Comparison of ENCODE assay signal across 12 cellular contexts in the genomic region with DNA sequence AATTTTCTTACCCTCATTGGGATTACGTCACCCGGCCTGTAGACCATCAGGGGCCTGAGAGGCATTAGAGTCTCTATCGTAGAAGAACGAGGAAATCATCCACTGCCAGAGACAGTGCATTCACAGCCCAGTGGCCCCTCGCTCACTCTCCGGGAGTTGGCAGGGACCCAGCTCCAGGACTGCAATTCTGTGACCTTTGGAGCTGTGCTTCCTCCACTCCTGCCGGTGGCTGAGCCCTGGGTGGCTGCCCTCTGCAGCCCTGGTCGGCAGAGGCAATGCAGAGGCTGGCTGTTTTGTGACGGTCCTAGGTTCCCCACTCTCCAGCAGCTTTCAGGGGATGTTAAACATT. TPM values are rescaled to one million over a fixed set of nuclear protein-coding genes. Genes with fewer than 3 reads are reported as not detected.
A peak's percentile ranks its signal among the peaks of the same experiment; 100 is the strongest.
DNase-seq lines count a peak whose midpoint lies in the region; ATAC-seq and TF ChIP-seq lines count a peak whose summit lies in the region.
"Had no signal": no experiment of that assay in that cellular context is flagged by ENCODE, and none has a peak within 500 bp of the region (broad histone marks: within the 10 kb centered on the region; RNA-seq: fewer than 3 reads in every experiment).

No MANE protein-coding gene starts in this region.

- no peaks in the 10 kb centered on the region for H3K27me3 ChIP-seq in upper lobe of left lung
- H3K27me3 ChIP-seq: dorsolateral prefrontal cortex had no signal

- WGBS in upper lobe of left lung, 2 donors, result 42 to 61% methylated on average over 6 to 9 of the region's 9 CpGs

- no peak for ATAC-seq in activated naive CD8-positive, alpha-beta T cell treated with anti-CD3 and anti-CD28 coated beads, Interleukin-2, amount 50 U/mL, for 24 hours
- ATAC-seq in upper lobe of left lung (ENCODE audit: low FRiP score in 2 of 2), result no peak
- no peak for ATAC-seq in HG02642 (IDR thresholded peaks at IDR 0.05; ENCODE audit: poor library complexity, unreplicated experiment)

- peaks cover 58% of the 10 kb centered on the region for H3K4me1 Mint-ChIP-seq in activated naive CD8-positive, alpha-beta T cell treated with anti-CD3 and anti-CD28 coated beads for 36 hours
- peaks cover 64% of the 10 kb centered on the region for H3K4me1 Mint-ChIP-seq in activated naive CD8-positive, alpha-beta T cell treated with anti-CD3 and anti-CD28 coated beads, Interleukin-2, amount 50 U/mL, for 24 hours
- H3K4me1 Mint-ChIP-seq in brain (peaks cover 84% of the 10 kb centered on the region), mesothelial cell of epicardium (peaks cover 26% of the 10 kb centered on the region)

- H3K9me3 ChIP-seq in upper lobe of left lung, result no peaks in the 10 kb centered on the region

- no peak for TF ChIP-seq EP300 in upper lobe of left lung (IDR thresholded peaks at IDR 0.05)

- peaks cover 49 to 67% (median 55%) of the 10 kb centered on the region in 4 donors for H3K4me1 ChIP-seq in upper lobe of left lung

- DNase-seq in activated naive CD8-positive, alpha-beta T cell treated with anti-CD3 and anti-CD28 coated beads for 36 hours, result no peak
- DNase-seq in activated naive CD8-positive, alpha-beta T cell treated with anti-CD3 and anti-CD28 coated beads, Interleukin-2, amount 50 U/mL, for 24 hours, result no peak
- DNase-seq in mesothelial cell of epicardium (ENCODE audit: low spot score in 2 of 2, unreplicated experiment in 2 of 2), result no peak
- DNase-seq in upper lobe of left lung, result no peak
- DNase-seq in KG1 (lab: John Stamatoyannopoulos, UW), result no peak
- no peak for DNase-seq in GDM1 (lab: John Stamatoyannopoulos, UW)
- DNase-seq: T1000 had no signal

- TF ChIP-seq CTCF in brain (conservative IDR thresholded peaks at IDR 0.05), result no peak
- TF ChIP-seq CTCF in mesothelial cell of epicardium (IDR thresholded peaks at IDR 0.05; ENCODE audit: unreplicated experiment), result no peak
- no peak for TF ChIP-seq CTCF in upper lobe of left lung (IDR thresholded peaks at IDR 0.05)

- peaks cover 0 to 10% (median 6%) of the 10 kb centered on the region in 4 donors for H3K36me3 ChIP-seq in upper lobe of left lung

- no peak for TF ChIP-seq POLR2A in upper lobe of left lung (IDR thresholded peaks at IDR 0.05)

- peak overlapping the region; percentile 90 for H3K27ac Mint-ChIP-seq in activated naive CD8-positive, alpha-beta T cell treated with anti-CD3 and anti-CD28 coated beads for 36 hours
- no peak overlapping the region for H3K27ac Mint-ChIP-seq in activated naive CD8-positive, alpha-beta T cell treated with anti-CD3 and anti-CD28 coated beads, Interleukin-2, amount 50 U/mL, for 24 hours
- H3K27ac Mint-ChIP-seq in brain (peak overlapping the region in 3 of 5 experiments; percentile 63 to 98 (median 68)), mesothelial cell of epicardium (peak overlapping the region; percentile 13)

- H3K9me3 Mint-ChIP-seq in activated naive CD8-positive, alpha-beta T cell treated with anti-CD3 and anti-CD28 coated beads for 36 hours, result no peaks in the 10 kb centered on the region
- no peaks in the 10 kb centered on the region for H3K9me3 Mint-ChIP-seq in activated naive CD8-positive, alpha-beta T cell treated with anti-CD3 and anti-CD28 coated beads, Interleukin-2, amount 50 U/mL, for 24 hours
- H3K9me3 Mint-ChIP-seq in brain (no peaks in the 10 kb centered on the region), mesothelial cell of epicardium (no peaks in the 10 kb centered on the region)
- H3K9me3 Mint-ChIP-seq: activated T-helper 1 cell treated with anti-CD3 and anti-CD28 coated beads, Interleukin-12 subunit alpha, Interleukin-12 subunit beta, Interleukin-2, Interleukin-4 antibody, amounts not matched to agents 30 ng/mL and 10 ng/mL and 1 ng/mL, durations not matched to agents 14 hours and 24 hours and 36 hours had no signal

- H3K36me3 Mint-ChIP-seq in activated naive CD8-positive, alpha-beta T cell treated with anti-CD3 and anti-CD28 coated beads for 36 hours, result peaks cover 31% of the 10 kb centered on the region
- H3K36me3 Mint-ChIP-seq in activated naive CD8-positive, alpha-beta T cell treated with anti-CD3 and anti-CD28 coated beads, Interleukin-2, amount 50 U/mL, for 24 hours (ENCODE audit: low read depth), result peaks cover 28% of the 10 kb centered on the region
- peaks cover 6% of the 10 kb centered on the region for H3K36me3 Mint-ChIP-seq in brain
- H3K36me3 Mint-ChIP-seq in mesothelial cell of epicardium, result peaks cover 6% of the 10 kb centered on the region

- H3K27me3 Mint-ChIP-seq in activated naive CD8-positive, alpha-beta T cell treated with anti-CD3 and anti-CD28 coated beads for 36 hours, result no peaks in the 10 kb centered on the region
- H3K27me3 Mint-ChIP-seq in activated naive CD8-positive, alpha-beta T cell treated with anti-CD3 and anti-CD28 coated beads, Interleukin-2, amount 50 U/mL, for 24 hours, result no peaks in the 10 kb centered on the region
- H3K27me3 Mint-ChIP-seq in brain, result peaks cover 3% of the 10 kb centered on the region
- peaks cover 4% of the 10 kb centered on the region for H3K27me3 Mint-ChIP-seq in mesothelial cell of epicardium (ENCODE audit: low read depth)

- no peak overlapping the region for H3K4me3 ChIP-seq in upper lobe of left lung
- H3K4me3 ChIP-seq: dorsolateral prefrontal cortex had no signal

- no peak overlapping the region for H3K4me3 Mint-ChIP-seq in activated naive CD8-positive, alpha-beta T cell treated with anti-CD3 and anti-CD28 coated beads for 36 hours
- H3K4me3 Mint-ChIP-seq in activated naive CD8-positive, alpha-beta T cell treated with anti-CD3 and anti-CD28 coated beads, Interleukin-2, amount 50 U/mL, for 24 hours, result no peak overlapping the region
- H3K4me3 Mint-ChIP-seq in brain (peak overlapping the region in 2 of 5 experiments; percentile 16 to 65), mesothelial cell of epicardium (no peak overlapping the region)

- peak overlapping the region; percentile 14 to 92 (median 67) for H3K27ac ChIP-seq in upper lobe of left lung

RNA-seq across cellular contexts. Expression of a gene that starts 12.7 kb away (rescaled TPM):
- total RNA-seq in activated naive CD8-positive, alpha-beta T cell treated with anti-CD3 and anti-CD28 coated beads for 36 hours, result 10 to 100 TPM; 15.7 to 17.5 TPM
- 36.1 TPM for polyA plus RNA-seq in brain (ENCODE audit: insufficient read depth, low read depth, low replicate concordance)
- 13.0 to 15.9 TPM (median 14.8 TPM) in 3 replicates for total RNA-seq in mesothelial cell of epicardium
- total RNA-seq in upper lobe of left lung, result 10 to 100 TPM; 20.8 to 70.2 (median 36.8) TPM

RNA-seq across cellular contexts. Expression of a gene that starts 30.3 kb away (rescaled TPM):
- under 1 TPM in 1 of 2 experiments, not detected in 1; 0.32 TPM for total RNA-seq in activated naive CD8-positive, alpha-beta T cell treated with anti-CD3 and anti-CD28 coated beads for 36 hours
- 9.1 TPM for polyA plus RNA-seq in brain (ENCODE audit: insufficient read depth, low read depth, low replicate concordance)
- total RNA-seq in mesothelial cell of epicardium (0.23 to 0.42 TPM (median 0.40 TPM) in 3 replicates), upper lobe of left lung (10 to 100 TPM in 5 of 6 donors, under 1 TPM in 1; 0.46 to 68.4 (median 13.4) TPM)
- total RNA-seq: activated T-helper 1 cell treated with anti-CD3 and anti-CD28 coated beads, Interleukin-12 subunit alpha, Interleukin-12 subunit beta, Interleukin-2, Interleukin-4 antibody, amounts not matched to agents 30 ng/mL and 10 ng/mL and 1 ng/mL, durations not matched to agents 14 hours and 24 hours and 36 hours; osteoblast had no signal
